In genomic region chr20:20782747-20783146, GRCh38 we compare ENCODE assay signal across 21 cellular contexts.
"Had no signal": no experiment of that assay in that cellular context is flagged by ENCODE, and none has a peak within 500 bp of the region (broad histone marks: within the 10 kb centered on the region; RNA-seq: fewer than 3 reads in every experiment).

No MANE protein-coding gene starts in this region.

- H3K27ac ChIP-seq: adrenal gland had no signal

- H3K9me3 Mint-ChIP-seq: activated T-helper 2 cell treated with anti-CD3 and anti-CD28 coated beads, Interferon-gamma antibody, Interleukin-2, Interleukin-4, amounts not matched to agents 10 μg/mL and 5 μg/mL and 100 μg/mL, durations not matched to agents 14 hours and 24 hours and 36 hours had no signal

- H3K4me3 Mint-ChIP-seq: activated CD4-positive, alpha-beta T cell treated with anti-CD3 and anti-CD28 coated beads for 36 hours; activated CD8-positive, alpha-beta T cell treated with anti-CD3 and anti-CD28 coated beads for 36 hours; activated naive CD8-positive, alpha-beta T cell treated with anti-CD3 and anti-CD28 coated beads, Interleukin-2, amount 10 ng/mL, durations not matched to agents 7 days and 5 days; activated T-cell treated with anti-CD3 and anti-CD28 coated beads, Interleukin-2, amount 50 U/mL, for 72 hours; T-helper 17 cell had no signal

- DNase-seq: activated CD4-positive, alpha-beta T cell treated with anti-CD3 and anti-CD28 coated beads for 36 hours; activated CD8-positive, alpha-beta memory T cell treated with anti-CD3 and anti-CD28 coated beads, Interleukin-2, amount 50 U/mL, for 4 hours; activated CD8-positive, alpha-beta T cell treated with anti-CD3 and anti-CD28 coated beads for 36 hours; activated gamma-delta T cell treated with Interleukin-2 at 50 U/mL for 16 hours; activated naive CD4-positive, alpha-beta T cell treated with anti-CD3 and anti-CD28 coated beads, Interleukin-2, amount 50 U/mL, for 16 hours; activated naive CD8-positive, alpha-beta T cell treated with anti-CD3 and anti-CD28 coated beads, Interleukin-2, amount 10 ng/mL, durations not matched to agents 7 days and 5 days; activated T-cell treated with anti-CD3 and anti-CD28 coated beads, Interleukin-2, amount 50 U/mL, for 72 hours; caudate nucleus; MM.1S; NCI-H1048; NCI-H146; NCI-H187 treated with DMSO at 0.1 percent for 48 hours; NCI-H2171; NCI-H2227 treated with DMSO at 0.1 percent for 48 hours; NCI-H526; PC-3; SHP77; T-helper 17 cell; T-helper 9 cell had no signal

- H3K27ac Mint-ChIP-seq: activated CD4-positive, alpha-beta T cell treated with anti-CD3 and anti-CD28 coated beads for 36 hours; activated CD8-positive, alpha-beta T cell treated with anti-CD3 and anti-CD28 coated beads for 36 hours; activated naive CD8-positive, alpha-beta T cell treated with anti-CD3 and anti-CD28 coated beads, Interleukin-2, amount 10 ng/mL, durations not matched to agents 7 days and 5 days; activated T-cell treated with anti-CD3 and anti-CD28 coated beads, Interleukin-2, amount 50 U/mL, for 72 hours; activated T-helper 2 cell treated with anti-CD3 and anti-CD28 coated beads, Interferon-gamma antibody, Interleukin-2, Interleukin-4, amounts not matched to agents 10 μg/mL and 5 μg/mL and 100 μg/mL, durations not matched to agents 14 hours and 24 hours and 36 hours; T-helper 17 cell had no signal

- H3K4me1 Mint-ChIP-seq: activated CD4-positive, alpha-beta T cell treated with anti-CD3 and anti-CD28 coated beads for 36 hours; T-helper 17 cell had no signal

- H3K9me3 ChIP-seq: adrenal gland had no signal

- H3K36me3 ChIP-seq: adrenal gland had no signal

- H3K27me3 ChIP-seq: adrenal gland had no signal

- ATAC-seq: activated CD4-positive, alpha-beta T cell treated with anti-CD3 and anti-CD28 coated beads for 36 hours; activated CD8-positive, alpha-beta T cell treated with anti-CD3 and anti-CD28 coated beads for 36 hours; activated T-cell treated with anti-CD3 and anti-CD28 coated beads, Interleukin-2, amount 50 U/mL, for 72 hours; PC-3; T-helper 17 cell had no signal

- H3K4me3 ChIP-seq: adrenal gland had no signal

- H3K36me3 Mint-ChIP-seq: activated naive CD8-positive, alpha-beta T cell treated with anti-CD3 and anti-CD28 coated beads, Interleukin-2, amount 10 ng/mL, durations not matched to agents 7 days and 5 days had no signal
